Comparison of ENCODE assay signal across 20 cellular contexts in the genomic region with DNA sequence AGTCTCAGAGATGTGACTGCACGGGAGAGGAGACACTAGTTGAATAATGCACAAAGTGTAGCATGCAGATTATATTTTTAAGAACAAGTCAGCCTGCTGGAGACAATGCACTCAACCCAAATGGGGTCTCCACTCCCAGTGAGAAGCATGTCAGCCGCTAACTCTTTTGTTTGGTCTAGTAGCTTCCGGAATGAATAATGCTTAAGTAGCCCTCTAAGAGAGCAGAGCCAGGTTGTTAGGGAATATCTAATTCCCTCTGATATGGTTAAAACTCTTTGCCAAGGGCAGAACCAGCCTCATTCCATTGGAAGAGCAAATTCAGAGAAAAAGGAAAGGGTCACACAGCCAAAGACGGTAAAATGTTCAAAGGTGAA.
A peak's percentile ranks its signal among the peaks of the same experiment; 100 is the strongest.
DNase-seq lines count a peak whose midpoint lies in the region; ATAC-seq, FAIRE-seq and TF ChIP-seq lines count a peak whose summit lies in the region.
"Had no signal": no experiment of that assay in that cellular context is flagged by ENCODE, and none has a peak within 500 bp of the region (broad histone marks: within the 10 kb centered on the region; RNA-seq: fewer than 3 reads in every experiment).

No MANE protein-coding gene starts in this region.

- peak overlapping the region; percentile 80 for H3K4me3 Mint-ChIP-seq in activated CD8-positive, alpha-beta memory T cell treated with anti-CD3 and anti-CD28 coated beads, Interleukin-2, amount 10 ng/mL, durations not matched to agents 7 days and 5 days
- peak overlapping the region; percentile 92 for H3K4me3 Mint-ChIP-seq in activated T-helper 2 cell treated with anti-CD3 and anti-CD28 coated beads, Interferon-gamma antibody, Interleukin-2, Interleukin-4, amounts not matched to agents 10 μg/mL and 5 μg/mL and 100 μg/mL, durations not matched to agents 14 hours and 24 hours and 36 hours (ENCODE audit: low read depth)
- H3K4me3 Mint-ChIP-seq in natural killer cell treated with Interleukin-12 subunit alpha and Interleukin-12 subunit beta and Interleukin-15 and Interleukin-18, amount 100 ng/mL, for 72 hours: peak overlapping the region; percentile 81
- H3K4me3 Mint-ChIP-seq: nephron progenitor cell had no signal

- peak overlapping the region; percentile 96 for H3K27ac Mint-ChIP-seq in activated CD8-positive, alpha-beta memory T cell treated with anti-CD3 and anti-CD28 coated beads, Interleukin-2, amount 10 ng/mL, durations not matched to agents 7 days and 5 days
- peak overlapping the region; percentile 100 for H3K27ac Mint-ChIP-seq in activated T-helper 2 cell treated with anti-CD3 and anti-CD28 coated beads, Interferon-gamma antibody, Interleukin-2, Interleukin-4, amounts not matched to agents 10 μg/mL and 5 μg/mL and 100 μg/mL, durations not matched to agents 14 hours and 24 hours and 36 hours
- H3K27ac Mint-ChIP-seq in natural killer cell treated with Interleukin-12 subunit alpha and Interleukin-12 subunit beta and Interleukin-15 and Interleukin-18, amount 100 ng/mL, for 72 hours: peak overlapping the region; percentile 79 to 86

- no peaks in the 10 kb centered on the region for H3K9me3 Mint-ChIP-seq in activated CD8-positive, alpha-beta memory T cell treated with anti-CD3 and anti-CD28 coated beads, Interleukin-2, amount 10 ng/mL, durations not matched to agents 7 days and 5 days (ENCODE audit: low read depth)
- H3K9me3 Mint-ChIP-seq in activated T-helper 2 cell treated with anti-CD3 and anti-CD28 coated beads, Interferon-gamma antibody, Interleukin-2, Interleukin-4, amounts not matched to agents 10 μg/mL and 5 μg/mL and 100 μg/mL, durations not matched to agents 14 hours and 24 hours and 36 hours: no peaks in the 10 kb centered on the region
- H3K9me3 Mint-ChIP-seq in natural killer cell treated with Interleukin-12 subunit alpha and Interleukin-12 subunit beta and Interleukin-15 and Interleukin-18, amount 100 ng/mL, for 72 hours: no peaks in the 10 kb centered on the region
- H3K9me3 Mint-ChIP-seq: nephron progenitor cell had no signal

- H3K9me3 ChIP-seq in upper lobe of right lung: no peaks in the 10 kb centered on the region
- H3K9me3 ChIP-seq: breast epithelium, transverse colon had no signal

- ATAC-seq in activated CD8-positive, alpha-beta memory T cell treated with anti-CD3 and anti-CD28 coated beads, Interleukin-2, amount 10 ng/mL, durations not matched to agents 7 days and 5 days: no peak
- ATAC-seq in natural killer cell treated with Interleukin-12 subunit alpha and Interleukin-12 subunit beta and Interleukin-15 and Interleukin-18, amount 100 ng/mL, for 72 hours: no peak
- ATAC-seq in upper lobe of right lung (no peak), GM18520 (IDR thresholded peaks at IDR 0.05; ENCODE audit: unreplicated experiment) (no peak), HG02571 (IDR thresholded peaks at IDR 0.05; ENCODE audit: unreplicated experiment) (no peak)
- ATAC-seq: left lobe of liver had no signal

- peaks cover 90% of the 10 kb centered on the region for H3K36me3 Mint-ChIP-seq in activated CD8-positive, alpha-beta memory T cell treated with anti-CD3 and anti-CD28 coated beads, Interleukin-2, amount 10 ng/mL, durations not matched to agents 7 days and 5 days
- H3K36me3 Mint-ChIP-seq in activated T-helper 2 cell treated with anti-CD3 and anti-CD28 coated beads, Interferon-gamma antibody, Interleukin-2, Interleukin-4, amounts not matched to agents 10 μg/mL and 5 μg/mL and 100 μg/mL, durations not matched to agents 14 hours and 24 hours and 36 hours (ENCODE audit: low read depth): peaks cover 95% of the 10 kb centered on the region
- peaks cover 4% of the 10 kb centered on the region for H3K36me3 Mint-ChIP-seq in natural killer cell treated with Interleukin-12 subunit alpha and Interleukin-12 subunit beta and Interleukin-15 and Interleukin-18, amount 100 ng/mL, for 72 hours

- no peak for DNase-seq in activated CD8-positive, alpha-beta memory T cell treated with anti-CD3 and anti-CD28 coated beads, Interleukin-2, amount 10 ng/mL, durations not matched to agents 7 days and 5 days
- no peak for DNase-seq in activated CD8-positive, alpha-beta memory T cell treated with anti-CD3 and anti-CD28 coated beads, Interleukin-2, amount 50 U/mL, for 4 hours
- no peak for DNase-seq in GM12891 (ENCODE audit: insufficient read length, low spot score)
- DNase-seq in activated T-helper 2 cell treated with anti-CD3 and anti-CD28 coated beads, Interferon-gamma antibody, Interleukin-2, Interleukin-4, amounts not matched to agents 10 μg/mL and 5 μg/mL and 100 μg/mL, durations not matched to agents 14 hours and 24 hours and 36 hours (ENCODE audit: low spot score): no peak
- no peak for DNase-seq in natural killer cell treated with Interleukin-12 subunit alpha and Interleukin-12 subunit beta and Interleukin-15 and Interleukin-18, amount 100 ng/mL, for 72 hours (ENCODE audit: low spot score)
- DNase-seq in upper lobe of right lung: no peak
- DNase-seq: activated CD4-positive, CD25-positive, alpha-beta regulatory T cell treated with anti-CD3 and anti-CD28 coated beads, Interleukin-2, amount 50 U/mL, for 72 hours; activated gamma-delta T cell treated with Interleukin-2 at 50 U/mL for 16 hours; effector CD4-positive, alpha-beta T cell; GOT3; NCI-H2029 treated with DMSO at 0.1 percent for 48 hours; NCI-H82; nephron progenitor cell; retina; transverse colon had no signal

- H3K4me1 ChIP-seq in upper lobe of right lung: peaks cover 5% of the 10 kb centered on the region

- H3K27me3 ChIP-seq in upper lobe of right lung: no peaks in the 10 kb centered on the region
- H3K27me3 ChIP-seq: breast epithelium, transverse colon had no signal

- intact Hi-C loops in activated T-helper 2 cell treated with anti-CD3 and anti-CD28 coated beads, Interferon-gamma antibody, Interleukin-2, Interleukin-4, amounts not matched to agents 10 μg/mL and 5 μg/mL and 100 μg/mL, durations not matched to agents 14 hours and 24 hours and 36 hours (cut with micrococcal nuclease): loop anchor here (10.0 kb wide), 2 partner anchors 284 to 384 kb away; no protein-coding TSS in a partner anchor
- intact Hi-C loops in upper lobe of right lung (cut with DNase I): no loop called here

- H3K4me1 Mint-ChIP-seq in activated CD8-positive, alpha-beta memory T cell treated with anti-CD3 and anti-CD28 coated beads, Interleukin-2, amount 10 ng/mL, durations not matched to agents 7 days and 5 days: peaks cover 74% of the 10 kb centered on the region
- peaks cover 73% of the 10 kb centered on the region for H3K4me1 Mint-ChIP-seq in activated T-helper 2 cell treated with anti-CD3 and anti-CD28 coated beads, Interferon-gamma antibody, Interleukin-2, Interleukin-4, amounts not matched to agents 10 μg/mL and 5 μg/mL and 100 μg/mL, durations not matched to agents 14 hours and 24 hours and 36 hours (ENCODE audit: low read depth)
- peaks cover 54 to 77% of the 10 kb centered on the region in 2 donors for H3K4me1 Mint-ChIP-seq in natural killer cell treated with Interleukin-12 subunit alpha and Interleukin-12 subunit beta and Interleukin-15 and Interleukin-18, amount 100 ng/mL, for 72 hours (ENCODE audit: low read depth in 2 of 2)

- H3K27me3 Mint-ChIP-seq in activated CD8-positive, alpha-beta memory T cell treated with anti-CD3 and anti-CD28 coated beads, Interleukin-2, amount 10 ng/mL, durations not matched to agents 7 days and 5 days: no peaks in the 10 kb centered on the region
- H3K27me3 Mint-ChIP-seq in activated T-helper 2 cell treated with anti-CD3 and anti-CD28 coated beads, Interferon-gamma antibody, Interleukin-2, Interleukin-4, amounts not matched to agents 10 μg/mL and 5 μg/mL and 100 μg/mL, durations not matched to agents 14 hours and 24 hours and 36 hours (ENCODE audit: low read depth): no peaks in the 10 kb centered on the region
- no peaks in the 10 kb centered on the region for H3K27me3 Mint-ChIP-seq in natural killer cell treated with Interleukin-12 subunit alpha and Interleukin-12 subunit beta and Interleukin-15 and Interleukin-18, amount 100 ng/mL, for 72 hours

- FAIRE-seq in GM12891 (lab: Jason Lieb, UNC): peak; percentile 76
- FAIRE-seq: HTR-8/SVneo had no signal

- no peak for TF ChIP-seq CTCF in upper lobe of right lung (IDR thresholded peaks at IDR 0.05)

- TF ChIP-seq POLR2A in GM12891 (IDR thresholded peaks at IDR 0.05; ENCODE audit: low read depth, low read length): no peak

- H3K36me3 ChIP-seq in upper lobe of right lung: no peaks in the 10 kb centered on the region
- H3K36me3 ChIP-seq: breast epithelium, transverse colon had no signal

- CTCF ChIA-PET in activated CD8-positive, alpha-beta memory T cell treated with anti-CD3 and anti-CD28 coated beads, Interleukin-2, amount 10 ng/mL, durations not matched to agents 7 days and 5 days (lab: Charles Lee): interaction anchor here (1.1 to 2.2 kb wide), 7 partner anchors 9 to 866 kb away, joined by 3 to 6 read pairs (median 4); no protein-coding TSS in a partner anchor

- H3K4me3 ChIP-seq in upper lobe of right lung: no peak overlapping the region
- H3K4me3 ChIP-seq: breast epithelium, transverse colon had no signal

- no peak overlapping the region for H3K27ac ChIP-seq in upper lobe of right lung
- H3K27ac ChIP-seq: breast epithelium had no signal

TF ChIP-seq in GM12891, 5 proteins besides CTCF, POLR2A, EP300 and RAD21:
- no peak for TF ChIP-seq PAX5 (IDR thresholded peaks at IDR 0.05; ENCODE audit: insufficient read depth, low read length, severe bottlenecking)
- TF ChIP-seq POU2F2 (IDR thresholded peaks at IDR 0.05; ENCODE audit: low read depth, low read length): no peak
- TF ChIP-seq SPI1 (IDR thresholded peaks at IDR 0.05; ENCODE audit: low read depth, low read length): no peak
- no peak for TF ChIP-seq POLR2AphosphoS5 (IDR thresholded peaks at IDR 0.05; ENCODE audit: low read depth, low read length)
- no peak for TF ChIP-seq TAF1 (IDR thresholded peaks at IDR 0.05; ENCODE audit: low read depth, low read length)
